21 cellular contexts compared by ENCODE assay signal in genomic region chr21:42398414-42399030, GRCh38. TPM values are rescaled to one million over a fixed set of nuclear protein-coding genes. Genes with fewer than 3 reads are reported as not detected.
A peak's percentile ranks its signal among the peaks of the same experiment; 100 is the strongest.
DNase-seq lines count a peak whose midpoint lies in the region; ATAC-seq and TF ChIP-seq lines count a peak whose summit lies in the region.
"Had no signal": no experiment of that assay in that cellular context is flagged by ENCODE, and none has a peak within 500 bp of the region (broad histone marks: within the 10 kb centered on the region; RNA-seq: fewer than 3 reads in every experiment).

No MANE protein-coding gene starts in this region.

- CTCF ChIA-PET in activated CD4-positive, alpha-beta T cell treated with anti-CD3 and anti-CD28 coated beads, Interleukin-2, amount 10 ng/mL, durations not matched to agents 7 days and 5 days (lab: Charles Lee): interaction anchor here (0.5 to 3.4 kb wide), 9 partner anchors 12 to 89 kb away, joined by 3 to 14 read pairs (median 4); no protein-coding TSS in a partner anchor
- CTCF ChIA-PET in activated CD8-positive, alpha-beta T cell treated with anti-CD3 and anti-CD28 coated beads for 36 hours (lab: Charles Lee): interaction anchor here (0.7 to 1.9 kb wide), 10 partner anchors 9 to 60 kb away, joined by 3 to 8 read pairs (median 4); no protein-coding TSS in a partner anchor

- H3K27me3 ChIP-seq in GM23338 (ENCODE audit: insufficient read depth) (no peaks in the 10 kb centered on the region), neural progenitor cell (no peaks in the 10 kb centered on the region), WERI-Rb-1 (ENCODE audit: insufficient read depth, low read depth, severe bottlenecking) (no peaks in the 10 kb centered on the region)
- H3K27me3 ChIP-seq: vagina had no signal

- H4K20me1 ChIP-seq in GM23338 (replicated peaks; ENCODE audit: insufficient read depth) (no peaks in the 10 kb centered on the region), neural progenitor cell (ENCODE audit: low read depth) (no peaks in the 10 kb centered on the region)

- H3F3A ChIP-seq in GM23338 (replicated peaks; ENCODE audit: low read depth): no peaks in the 10 kb centered on the region
- no peaks in the 10 kb centered on the region for H3F3A ChIP-seq in neural progenitor cell (ENCODE audit: low read depth)

- H3K36me3 ChIP-seq in GM23338 (ENCODE audit: insufficient read depth) (no peaks in the 10 kb centered on the region), neural progenitor cell (no peaks in the 10 kb centered on the region), WERI-Rb-1 (no peaks in the 10 kb centered on the region)
- H3K36me3 ChIP-seq: left ventricle myocardium inferior, stomach, vagina had no signal

- peaks cover 11% of the 10 kb centered on the region for H3K9me3 Mint-ChIP-seq in activated CD4-positive, alpha-beta T cell treated with anti-CD3 and anti-CD28 coated beads, Interleukin-2, amount 10 ng/mL, durations not matched to agents 7 days and 5 days
- peaks cover 5% of the 10 kb centered on the region; the same call in 1 of the 3 replicates for H3K9me3 Mint-ChIP-seq in GM23338
- H3K9me3 Mint-ChIP-seq in activated CD8-positive, alpha-beta T cell treated with anti-CD3 and anti-CD28 coated beads for 36 hours: peaks cover 8% of the 10 kb centered on the region
- no peaks in the 10 kb centered on the region for H3K9me3 Mint-ChIP-seq in neural progenitor cell

- H3K4me2 ChIP-seq in GM23338 (no peak overlapping the region), neural progenitor cell (no peak overlapping the region)
- H3K4me2 ChIP-seq: PC-9, smooth muscle cell had no signal

- H3K4me3 Mint-ChIP-seq in activated CD4-positive, alpha-beta T cell treated with anti-CD3 and anti-CD28 coated beads, Interleukin-2, amount 10 ng/mL, durations not matched to agents 7 days and 5 days: no peak overlapping the region
- H3K4me3 Mint-ChIP-seq in GM23338 (no peak overlapping the region), neural progenitor cell (peak overlapping the region; percentile 62)
- H3K4me3 Mint-ChIP-seq in activated CD8-positive, alpha-beta T cell treated with anti-CD3 and anti-CD28 coated beads for 36 hours: no peak overlapping the region
- H3K4me3 Mint-ChIP-seq: WTC11 had no signal

- peaks cover 62% of the 10 kb centered on the region for H3K4me1 Mint-ChIP-seq in activated CD4-positive, alpha-beta T cell treated with anti-CD3 and anti-CD28 coated beads, Interleukin-2, amount 10 ng/mL, durations not matched to agents 7 days and 5 days
- peaks cover 4% of the 10 kb centered on the region; the same call in 2 of the 3 replicates for H3K4me1 Mint-ChIP-seq in GM23338
- H3K4me1 Mint-ChIP-seq in activated CD8-positive, alpha-beta T cell treated with anti-CD3 and anti-CD28 coated beads for 36 hours (ENCODE audit: low read depth): peaks cover 68% of the 10 kb centered on the region
- peaks cover 17% of the 10 kb centered on the region for H3K4me1 Mint-ChIP-seq in neural progenitor cell
- H3K4me1 Mint-ChIP-seq: WTC11 had no signal

- DNase-seq in activated CD4-positive, alpha-beta T cell treated with anti-CD3 and anti-CD28 coated beads, Interleukin-2, amount 10 ng/mL, durations not matched to agents 7 days and 5 days: no peak
- no peak for DNase-seq in activated CD4-positive, alpha-beta T cell treated with anti-CD3 and anti-CD28 coated beads for 4 hours
- no peak for DNase-seq in GM23338 (ENCODE audit: low spot score)
- no peak for DNase-seq in activated CD8-positive, alpha-beta T cell treated with anti-CD3 and anti-CD28 coated beads for 36 hours
- no peak for DNase-seq in neural progenitor cell (ENCODE audit: low spot score)
- no peak for DNase-seq in cerebellar nuclear complex (lab: John Stamatoyannopoulos, UW)
- no peak for DNase-seq in WERI-Rb-1
- DNase-seq: activated T-cell treated with anti-CD3 and anti-CD28 coated beads for 4 hours, IMR-90, left ventricle myocardium inferior, NCI-H1105 treated with DMSO at 0.1 percent for 48 hours, PC-9, stomach had no signal

- H3K9me3 ChIP-seq in neural progenitor cell (ENCODE audit: low read depth): no peaks in the 10 kb centered on the region
- peaks cover 8% of the 10 kb centered on the region for H3K9me3 ChIP-seq in WERI-Rb-1 (ENCODE audit: severe bottlenecking)
- H3K9me3 ChIP-seq: vagina had no signal

- no peak overlapping the region for H3K9ac ChIP-seq in neural progenitor cell

- POLR2A ChIA-PET in activated CD4-positive, alpha-beta T cell treated with anti-CD3 and anti-CD28 coated beads, Interleukin-2, amount 10 ng/mL, durations not matched to agents 7 days and 5 days (lab: Charles Lee): no interaction called here
- POLR2A ChIA-PET in activated CD8-positive, alpha-beta T cell treated with anti-CD3 and anti-CD28 coated beads for 36 hours (lab: Charles Lee): interaction anchor here (0.7 to 1.7 kb wide), 9 partner anchors 10 to 43 kb away, joined by 3 to 8 read pairs (median 4); no protein-coding TSS in a partner anchor

- H3K36me3 Mint-ChIP-seq in activated CD4-positive, alpha-beta T cell treated with anti-CD3 and anti-CD28 coated beads, Interleukin-2, amount 10 ng/mL, durations not matched to agents 7 days and 5 days (ENCODE audit: low read depth): peaks cover 21% of the 10 kb centered on the region
- no peaks in the 10 kb centered on the region; the same call in 1 of the 3 replicates for H3K36me3 Mint-ChIP-seq in GM23338 (ENCODE audit: low read depth)
- H3K36me3 Mint-ChIP-seq in activated CD8-positive, alpha-beta T cell treated with anti-CD3 and anti-CD28 coated beads for 36 hours (ENCODE audit: low read depth): peaks cover 68% of the 10 kb centered on the region
- no peaks in the 10 kb centered on the region for H3K36me3 Mint-ChIP-seq in neural progenitor cell

- H3K27ac ChIP-seq in GM23338 (ENCODE audit: low read depth) (no peak overlapping the region), neural progenitor cell (no peak overlapping the region), WERI-Rb-1 (no peak overlapping the region)
- H3K27ac ChIP-seq: coronary artery, left ventricle myocardium inferior, PC-9, stomach, vagina had no signal

- H2AFZ ChIP-seq in GM23338 (0 out of 2 replicates have a peak overlapping the region, but pooled peaks have one; percentile 63), neural progenitor cell (replicated peaks) (no peak overlapping the region)
- H2AFZ ChIP-seq: PC-9 had no signal

- H3K27ac Mint-ChIP-seq in activated CD4-positive, alpha-beta T cell treated with anti-CD3 and anti-CD28 coated beads, Interleukin-2, amount 10 ng/mL, durations not matched to agents 7 days and 5 days: peak overlapping the region; percentile 33
- H3K27ac Mint-ChIP-seq in GM23338: no peak overlapping the region
- peak overlapping the region; percentile 62 for H3K27ac Mint-ChIP-seq in activated CD8-positive, alpha-beta T cell treated with anti-CD3 and anti-CD28 coated beads for 36 hours
- H3K27ac Mint-ChIP-seq in neural progenitor cell: peak overlapping the region; percentile 6
- H3K27ac Mint-ChIP-seq: WTC11 had no signal

- TF ChIP-seq CTCF in GM23338 (conservative IDR thresholded peaks at IDR 0.05; ENCODE audit: low read depth in 2 of 2): no peak
- TF ChIP-seq CTCF in activated CD8-positive, alpha-beta T cell treated with anti-CD3 and anti-CD28 coated beads for 36 hours (IDR thresholded peaks at IDR 0.05): no peak
- no peak for TF ChIP-seq CTCF in neural progenitor cell (IDR thresholded peaks at IDR 0.05)
- no peak for TF ChIP-seq CTCF in WERI-Rb-1 (IDR thresholded peaks at IDR 0.05; ENCODE audit: low read depth, low read length)

- intact Hi-C loops in activated CD8-positive, alpha-beta T cell treated with anti-CD3 and anti-CD28 coated beads for 36 hours (cut with micrococcal nuclease): no loop called here

- peak; percentile 26; the same call in 1 of the 3 replicates for ATAC-seq in GM23338
- no peak for ATAC-seq in activated CD8-positive, alpha-beta T cell treated with anti-CD3 and anti-CD28 coated beads for 36 hours
- no peak for ATAC-seq in HG03432 (IDR thresholded peaks at IDR 0.05; ENCODE audit: unreplicated experiment)
- ATAC-seq: SK-N-SH treated with all-trans-retinoic acid at 6 μM for 48 hours, WTC11 had no signal

- H3K4me3 ChIP-seq in GM23338 (no peak overlapping the region), neural progenitor cell (no peak overlapping the region), WERI-Rb-1 (ENCODE audit: low read depth, low read length) (no peak overlapping the region)
- H3K4me3 ChIP-seq: coronary artery, left ventricle myocardium inferior, PC-9, smooth muscle cell, stomach, vagina had no signal

- H3K79me2 ChIP-seq in GM23338 (replicated peaks; ENCODE audit: insufficient read depth) (no peaks in the 10 kb centered on the region), neural progenitor cell (ENCODE audit: low read depth) (no peaks in the 10 kb centered on the region)

- no peaks in the 10 kb centered on the region for H3K27me3 Mint-ChIP-seq in activated CD4-positive, alpha-beta T cell treated with anti-CD3 and anti-CD28 coated beads, Interleukin-2, amount 10 ng/mL, durations not matched to agents 7 days and 5 days
- H3K27me3 Mint-ChIP-seq in GM23338 (ENCODE audit: insufficient read depth, low read depth, poor library complexity) (peaks cover 5% of the 10 kb centered on the region), neural progenitor cell (ENCODE audit: insufficient read depth, low read depth) (peaks cover 9% of the 10 kb centered on the region)
- no peaks in the 10 kb centered on the region for H3K27me3 Mint-ChIP-seq in activated CD8-positive, alpha-beta T cell treated with anti-CD3 and anti-CD28 coated beads for 36 hours

- no peaks in the 10 kb centered on the region for H3K4me1 ChIP-seq in GM23338 (ENCODE audit: insufficient read depth)
- peaks cover 5% of the 10 kb centered on the region for H3K4me1 ChIP-seq in neural progenitor cell
- H3K4me1 ChIP-seq: vagina had no signal

- H3K9me2 ChIP-seq in GM23338 (ENCODE audit: insufficient read depth): 0 out of 2 replicates have a peak, but pooled peaks cover 3% of the 10 kb centered on the region

RNA-seq across cellular contexts. Expression of gene TMPRSS3, which starts 2.7 kb away (rescaled TPM):
- 1 to 10 TPM; 7.4 to 8.9 TPM for total RNA-seq in activated CD4-positive, alpha-beta T cell treated with anti-CD3 and anti-CD28 coated beads, Interleukin-2, amount 10 ng/mL, durations not matched to agents 7 days and 5 days
- 0.17 TPM in 1 of 2 replicates, not detected in the other for total RNA-seq in GM23338 (2014; rRNA removed; shearing (Covaris generic))
- not detected in 2 replicates for polyA plus RNA-seq in GM23338 (2016; fragmentation: Nextera tagmentation; extraction: Ambion mirVana)
- 100 to 1,000 TPM; 123 to 134 TPM for total RNA-seq in activated CD8-positive, alpha-beta T cell treated with anti-CD3 and anti-CD28 coated beads for 36 hours
- not detected in 2 replicates for total RNA-seq in neural progenitor cell (ENCODE audit: low replicate concordance)
- total RNA-seq: frontal cortex, IMR-90, left ventricle myocardium inferior, myocyte, smooth muscle cell had no signal
- polyA plus RNA-seq: IMR-90, smooth muscle cell had no signal

RNA-seq across cellular contexts. Expression of gene UBASH3A, which starts 5.2 kb away (rescaled TPM):
- total RNA-seq in activated CD4-positive, alpha-beta T cell treated with anti-CD3 and anti-CD28 coated beads, Interleukin-2, amount 10 ng/mL, durations not matched to agents 7 days and 5 days: 10 to 100 TPM; 77.4 to 83.7 TPM
- total RNA-seq in GM23338 (2014; rRNA removed; shearing (Covaris generic)): not detected in 2 replicates
- not detected in 2 replicates for polyA plus RNA-seq in GM23338 (2016; fragmentation: Nextera tagmentation; extraction: Ambion mirVana)
- total RNA-seq in activated CD8-positive, alpha-beta T cell treated with anti-CD3 and anti-CD28 coated beads for 36 hours: 10 to 100 TPM; 48.7 to 52.9 TPM
- not detected in 2 replicates for total RNA-seq in neural progenitor cell (ENCODE audit: low replicate concordance)
- total RNA-seq: frontal cortex, IMR-90, left ventricle myocardium inferior, myocyte, PC-9, smooth muscle cell, WTC11 had no signal
- polyA plus RNA-seq: IMR-90, smooth muscle cell had no signal

RNA-seq across cellular contexts. Expression of gene TFF1, which starts 32.2 kb away (rescaled TPM):
- not detected for total RNA-seq in activated CD4-positive, alpha-beta T cell treated with anti-CD3 and anti-CD28 coated beads, Interleukin-2, amount 10 ng/mL, durations not matched to agents 7 days and 5 days
- total RNA-seq in GM23338 (2014; rRNA removed; shearing (Covaris generic)): not detected in 2 replicates
- polyA plus RNA-seq in GM23338 (2016; fragmentation: Nextera tagmentation; extraction: Ambion mirVana): not detected in 2 replicates
- total RNA-seq in activated CD8-positive, alpha-beta T cell treated with anti-CD3 and anti-CD28 coated beads for 36 hours: 1 to 10 TPM in 1 of 2 experiments, not detected in 1; 1.1 TPM
- not detected in 2 replicates for total RNA-seq in neural progenitor cell (ENCODE audit: low replicate concordance)
- total RNA-seq: frontal cortex, IMR-90, left ventricle myocardium inferior, myocyte, vagina had no signal
- polyA plus RNA-seq: IMR-90 had no signal

RNA-seq across cellular contexts. Expression of gene TFF2, which starts 47.7 kb away (rescaled TPM):
- not detected for total RNA-seq in activated CD4-positive, alpha-beta T cell treated with anti-CD3 and anti-CD28 coated beads, Interleukin-2, amount 10 ng/mL, durations not matched to agents 7 days and 5 days
- total RNA-seq in GM23338 (2014; rRNA removed; shearing (Covaris generic)): not detected in 2 replicates
- not detected in 2 replicates for polyA plus RNA-seq in GM23338 (2016; fragmentation: Nextera tagmentation; extraction: Ambion mirVana)
- total RNA-seq in activated CD8-positive, alpha-beta T cell treated with anti-CD3 and anti-CD28 coated beads for 36 hours: not detected
- not detected in 2 replicates for total RNA-seq in neural progenitor cell (ENCODE audit: low replicate concordance)
- total RNA-seq: frontal cortex, IMR-90, left ventricle myocardium inferior, myocyte, smooth muscle cell, vagina had no signal
- polyA plus RNA-seq: IMR-90, smooth muscle cell had no signal

Comparison
In these comparisons a context has a peak if more than half of its experiments do, and no peak if none do; other contexts are left out.
1. RNA of gene TMPRSS3, which starts 2.7 kb away (total RNA-seq): 123 to 134 TPM in activated CD8-positive, alpha-beta T cell treated with anti-CD3 and anti-CD28 coated beads for 36 hours; 7.4 to 8.9 TPM in activated CD4-positive, alpha-beta T cell treated with anti-CD3 and anti-CD28 coated beads, Interleukin-2, amount 10 ng/mL, durations not matched to agents 7 days and 5 days, 0.17 TPM in GM23338 and not detected in neural progenitor cell; every median in the first group is over 10 times any median in the second.
2. RNA of gene UBASH3A, which starts 5.2 kb away (total RNA-seq): 77.4 to 83.7 TPM in activated CD4-positive, alpha-beta T cell treated with anti-CD3 and anti-CD28 coated beads, Interleukin-2, amount 10 ng/mL, durations not matched to agents 7 days and 5 days and 48.7 to 52.9 TPM in activated CD8-positive, alpha-beta T cell treated with anti-CD3 and anti-CD28 coated beads for 36 hours; not detected in GM23338 and not detected in neural progenitor cell; every median in the first group is over 10 times any median in the second.